Comparison of ENCODE assay signal across 13 cellular contexts in genomic region chr5:52789867-52790266, GRCh38. TPM values are rescaled to one million over a fixed set of nuclear protein-coding genes. Genes with fewer than 3 reads are reported as not detected.
A peak's percentile ranks its signal among the peaks of the same experiment; 100 is the strongest.
DNase-seq lines count a peak whose midpoint lies in the region; ATAC-seq, FAIRE-seq and TF ChIP-seq lines count a peak whose summit lies in the region.
"Had no signal": no experiment of that assay in that cellular context is flagged by ENCODE, and none has a peak within 500 bp of the region (broad histone marks: within the 10 kb centered on the region; RNA-seq: fewer than 3 reads in every experiment).

No MANE protein-coding gene starts in this region.

- no peak for TF ChIP-seq POLR2A in HepG2 (IDR thresholded peaks at IDR 0.05; ENCODE audit: insufficient read depth in 1 of 2, low read depth in 2 of 2, low read length in 2 of 2)
- TF ChIP-seq POLR2A in thyroid gland (IDR thresholded peaks at IDR 0.05): no peak

- H3K36me3 Mint-ChIP-seq in T-helper 1 cell treated with Interleukin-12 subunit alpha and Interleukin-12 subunit beta and Interleukin-4 antibody, amounts not matched to agents 30 μg/mL and 1 μg/mL, for 36 hours (ENCODE audit: low read depth): peaks cover 9% of the 10 kb centered on the region
- peaks cover 3% of the 10 kb centered on the region for H3K36me3 Mint-ChIP-seq in T-helper 17 cell (ENCODE audit: low read depth)

- H3K27me3 ChIP-seq in HepG2 (ENCODE audit: control insufficient read depth in 1 of 2, insufficient read depth in 2 of 2, low read length in 2 of 2) (no peaks in the 10 kb centered on the region; a peak in 1 of 5 replicates), thyroid gland (no peaks in the 10 kb centered on the region)
- H3K27me3 ChIP-seq: brain microvascular endothelial cell had no signal

- intact Hi-C loops in HepG2 (cut with micrococcal nuclease; ENCODE audit: unreplicated experiment) (loop anchor here (2.0 to 5.0 kb wide), 3 partner anchors 77 to 307 kb away; no protein-coding TSS in a partner anchor), thyroid gland (cut with DNase I) (loop anchor here (2.0 to 10.0 kb wide), 2 partner anchors 75 to 127 kb away; no protein-coding TSS in a partner anchor)

- no peaks in the 10 kb centered on the region for H4K20me1 ChIP-seq in HepG2 (ENCODE audit: insufficient read depth, low read length)

- POLR2A ChIA-PET in HepG2 (lab: Yijun Ruan, JAX): interaction anchor here (0.8 to 4.9 kb wide), 3 partner anchors 10 to 80 kb away, joined by 3 to 79 read pairs (median 3); no protein-coding TSS in a partner anchor

- no peak for TF ChIP-seq CTCF in HepG2 (CRISPR knock-in tag; IDR thresholded peaks at IDR 0.05)
- no peak for TF ChIP-seq CTCF in thyroid gland (IDR thresholded peaks at IDR 0.05)

- ATAC-seq in T-helper 17 cell: no peak
- ATAC-seq in HepG2: no peak
- ATAC-seq: esophagus mucosa had no signal

- no peaks in the 10 kb centered on the region for H3K9me3 ChIP-seq in T-helper 17 cell (ENCODE audit: control insufficient read depth, low read length, poor library complexity, severe bottlenecking)
- H3K9me3 ChIP-seq in HepG2 (ENCODE audit: low read length): no peaks in the 10 kb centered on the region
- H3K9me3 ChIP-seq in thyroid gland: no peaks in the 10 kb centered on the region

- H3K9me3 Mint-ChIP-seq in T-helper 1 cell treated with Interleukin-12 subunit alpha and Interleukin-12 subunit beta and Interleukin-4 antibody, amounts not matched to agents 30 μg/mL and 1 μg/mL, for 36 hours: no peaks in the 10 kb centered on the region

- peaks cover 39% of the 10 kb centered on the region for H3K27me3 Mint-ChIP-seq in T-helper 1 cell treated with Interleukin-12 subunit alpha and Interleukin-12 subunit beta and Interleukin-4 antibody, amounts not matched to agents 30 μg/mL and 1 μg/mL, for 36 hours (ENCODE audit: low read depth)
- no peaks in the 10 kb centered on the region for H3K27me3 Mint-ChIP-seq in T-helper 17 cell

- BruUV-seq in HepG2 (replicated peaks; lab: Mats Ljungman, UMichigan): no TSS peak

- no peak overlapping the region for H2AFZ ChIP-seq in HepG2 (ENCODE audit: low read length)

- FAIRE-seq in HepG2 (lab: Jason Lieb, UNC): no peak

- peak overlapping the region; percentile 71; the same call in 1 of the 2 replicates for H3K9ac ChIP-seq in HepG2 (ENCODE audit: insufficient read depth, low read depth, low read length)

- H3K27ac ChIP-seq in HepG2 (ENCODE audit: extremely low read length, insufficient read depth, low read length): peak overlapping the region; percentile 73
- H3K27ac ChIP-seq in thyroid gland: peak overlapping the region in 2 of 3 donors; percentile 91 to 94

- peak overlapping the region; percentile 69 for H3K4me2 ChIP-seq in HepG2 (ENCODE audit: low read depth, low read length)

- no peak for DNase-seq in T-helper 1 cell
- DNase-seq in T-helper 17 cell: no peak
- no peak for DNase-seq in HepG2 (ENCODE audit: low spot score)
- no peak for DNase-seq in thyroid gland
- no peak for DNase-seq in NCI-H1417 treated with DMSO at 0.1 percent for 48 hours (lab: John Stamatoyannopoulos, UW)
- no peak for DNase-seq in retina
- no peak for DNase-seq in NAMALWA (ENCODE audit: low spot score)
- DNase-seq: activated CD8-positive, alpha-beta memory T cell treated with anti-CD3 and anti-CD28 coated beads, Interleukin-2, amount 50 U/mL, for 4 hours; brain microvascular endothelial cell; GOT3; NCI-H1930 had no signal

- H3K4me1 ChIP-seq in HepG2 (ENCODE audit: insufficient read depth, low read length) (peaks cover 68% of the 10 kb centered on the region), thyroid gland (peaks cover 8 to 16% of the 10 kb centered on the region in 2 donors)

- no peak for TF ChIP-seq EP300 in HepG2 (IDR thresholded peaks at IDR 0.05; ENCODE audit: low read depth in 2 of 2, low read length in 2 of 2)
- no peak for TF ChIP-seq EP300 in HepG2 (CRISPR knock-in tag; IDR thresholded peaks at IDR 0.05; ENCODE audit: borderline replicate concordance)

- H3K4me3 Mint-ChIP-seq in T-helper 1 cell treated with Interleukin-12 subunit alpha and Interleukin-12 subunit beta and Interleukin-4 antibody, amounts not matched to agents 30 μg/mL and 1 μg/mL, for 36 hours: peak overlapping the region; percentile 33
- H3K4me3 Mint-ChIP-seq in T-helper 17 cell: peak overlapping the region; percentile 43

- no peak for TF ChIP-seq RAD21 in HepG2 (CRISPR knock-in tag; IDR thresholded peaks at IDR 0.05)

- H3K4me3 ChIP-seq in HepG2 (replicated peaks in 1 of 3; ENCODE audit: insufficient read depth in 1 of 3, low read depth in 2 of 3, low read length in 3 of 3): peak overlapping the region; percentile 76 to 92 (median 77); a peak in 5 of 6 replicates
- H3K4me3 ChIP-seq in thyroid gland (replicated peaks in 1 of 3): no peak overlapping the region

- H3K36me3 ChIP-seq in HepG2 (replicated peaks in 1 of 2; ENCODE audit: control insufficient read depth in 1 of 2, insufficient read depth in 2 of 2, low read length in 2 of 2): no peaks in the 10 kb centered on the region
- no peaks in the 10 kb centered on the region for H3K36me3 ChIP-seq in thyroid gland
- H3K36me3 ChIP-seq: brain microvascular endothelial cell had no signal

- in situ Hi-C loops in HepG2 (cut with HindIII; ENCODE audit: extremely low pct_ligation_motif_present, low pct_unique_long_range_greater_than_20kb): loop anchor here (5.0 kb wide), 1 partner anchor 83 kb away; no protein-coding TSS in a partner anchor

- 60% methylated on average over 2 of the region's 2 CpGs for WGBS in HepG2 (ENCODE audit: low lambda C conversion rate)
- 62 to 77% methylated on average over 2 of the region's 2 CpGs for WGBS in thyroid gland, 2 donors

- H3K27ac Mint-ChIP-seq in T-helper 1 cell treated with Interleukin-12 subunit alpha and Interleukin-12 subunit beta and Interleukin-4 antibody, amounts not matched to agents 30 μg/mL and 1 μg/mL, for 36 hours: no peak overlapping the region
- no peak overlapping the region for H3K27ac Mint-ChIP-seq in T-helper 17 cell

- peaks cover 24% of the 10 kb centered on the region for H3K4me1 Mint-ChIP-seq in T-helper 1 cell treated with Interleukin-12 subunit alpha and Interleukin-12 subunit beta and Interleukin-4 antibody, amounts not matched to agents 30 μg/mL and 1 μg/mL, for 36 hours (ENCODE audit: low read depth)
- H3K4me1 Mint-ChIP-seq in T-helper 17 cell: peaks cover 31% of the 10 kb centered on the region

- CTCF ChIA-PET in HepG2 (lab: Yijun Ruan, JAX; ENCODE audit: low intra/inter-chr PET ratio, low total read pairs): no interaction called here

- H3K79me2 ChIP-seq in HepG2 (ENCODE audit: insufficient read depth, low read length): peaks cover 60% of the 10 kb centered on the region

TF ChIP-seq in HepG2, 621 proteins besides CTCF, POLR2A, EP300 and RAD21 (continues in another document):
- TF ChIP-seq TBX2 (CRISPR knock-in tag; IDR thresholded peaks at IDR 0.05; ENCODE audit: borderline replicate concordance): no peak

RNA-seq across cellular contexts. Expression of gene ITGA1, which starts 2.2 kb away (rescaled TPM):
- 1 to 10 TPM; 4.0 to 4.3 TPM for total RNA-seq in T-helper 17 cell
- total RNA-seq in HepG2 (2016; rRNA removed; fragmentation: Illumina TruSeq; extraction: Trizol): 11.6 and 23.1 TPM in 2 replicates
- 3.4 and 5.7 TPM in 2 replicates for total RNA-seq in HepG2 (2016; cell fraction: cytosol; rRNA removed; fragmentation: Illumina TruSeq; extraction: Trizol; ENCODE audit: low read depth)
- 12.0 and 21.2 TPM in 2 replicates for total RNA-seq in HepG2 (2016; cell fraction: insoluble cytoplasmic fraction; rRNA removed; fragmentation: Illumina TruSeq; extraction: Trizol)
- total RNA-seq in HepG2 (2016; cell fraction: membrane; rRNA removed; fragmentation: Illumina TruSeq; extraction: Trizol): 3.1 and 3.8 TPM in 2 replicates
- total RNA-seq in HepG2 (2016; cell fraction: nucleus; rRNA removed; fragmentation: Illumina TruSeq; extraction: Trizol): 34.4 and 38.7 TPM in 2 replicates
- polyA plus RNA-seq in HepG2 (2011; rRNA removed): 28.6 and 35.6 TPM in 2 replicates
- 8.2 and 21.3 TPM in 2 replicates for polyA plus RNA-seq in HepG2 (2011; cell fraction: cytosol; rRNA removed)
- 37.8 and 49.4 TPM in 2 replicates for polyA plus RNA-seq in HepG2 (2011; cell fraction: nucleus; rRNA removed)
- 22.3 and 27.3 TPM in 2 replicates for polyA plus RNA-seq in HepG2 (2012)
- polyA plus RNA-seq in HepG2 (2016; cell fraction: cytosol; fragmentation: Illumina TruSeq; extraction: Trizol; ENCODE audit: low read depth): 0.44 and 0.49 TPM in 2 replicates
- 3.9 and 4.0 TPM in 2 replicates for polyA plus RNA-seq in HepG2 (2016; cell fraction: insoluble cytoplasmic fraction; fragmentation: Illumina TruSeq; extraction: Trizol; ENCODE audit: low read depth)
- polyA plus RNA-seq in HepG2 (2016; cell fraction: membrane; fragmentation: Illumina TruSeq; extraction: Trizol; ENCODE audit: low read depth): 0.74 and 0.87 TPM in 2 replicates
- 16.4 and 19.4 TPM in 2 replicates for polyA plus RNA-seq in HepG2 (2016; cell fraction: nucleus; fragmentation: Illumina TruSeq; extraction: Trizol; ENCODE audit: insufficient read depth, low read depth)
- polyA minus RNA-seq in HepG2 (2011; rRNA and poly(A)+ RNA removed; ENCODE audit: low replicate concordance): 58.0 and 60.0 TPM in 2 replicates
- polyA minus RNA-seq in HepG2 (2011; cell fraction: cytosol; rRNA and poly(A)+ RNA removed): 32.8 and 74.9 TPM in 2 replicates
- polyA minus RNA-seq in HepG2 (2011; cell fraction: nucleus; rRNA and poly(A)+ RNA removed): 121 and 200 TPM in 2 replicates
- 10 to 100 TPM; 38.7 to 85.9 (median 52.6) TPM for total RNA-seq in thyroid gland

RNA-seq across cellular contexts. Expression of gene PELO, which starts 2.2 kb away (rescaled TPM):
- total RNA-seq in T-helper 17 cell (1 to 10 TPM; 6.0 to 8.1 TPM), HepG2 (2016; rRNA removed; fragmentation: Illumina TruSeq; extraction: Trizol) (19.0 and 19.5 TPM in 2 replicates), thyroid gland (10 to 100 TPM; 20.0 to 37.0 (median 23.3) TPM)
- total RNA-seq in HepG2 (2016; cell fraction: cytosol; rRNA removed; fragmentation: Illumina TruSeq; extraction: Trizol; ENCODE audit: low read depth): 3.8 and 4.6 TPM in 2 replicates
- total RNA-seq in HepG2 (2016; cell fraction: insoluble cytoplasmic fraction; rRNA removed; fragmentation: Illumina TruSeq; extraction: Trizol): 18.5 and 21.4 TPM in 2 replicates
- 8.8 and 9.7 TPM in 2 replicates for total RNA-seq in HepG2 (2016; cell fraction: membrane; rRNA removed; fragmentation: Illumina TruSeq; extraction: Trizol)
- 14.0 and 15.7 TPM in 2 replicates for total RNA-seq in HepG2 (2016; cell fraction: nucleus; rRNA removed; fragmentation: Illumina TruSeq; extraction: Trizol)
- polyA plus RNA-seq in HepG2 (2011; rRNA removed): 22.7 and 23.9 TPM in 2 replicates
- polyA plus RNA-seq in HepG2 (2011; cell fraction: cytosol; rRNA removed): 17.8 and 20.4 TPM in 2 replicates
- polyA plus RNA-seq in HepG2 (2011; cell fraction: nucleus; rRNA removed): 15.6 and 17.4 TPM in 2 replicates
- 15.8 and 20.8 TPM in 2 replicates for polyA plus RNA-seq in HepG2 (2012)
- 3.3 TPM in 2 replicates for polyA plus RNA-seq in HepG2 (2016; cell fraction: cytosol; fragmentation: Illumina TruSeq; extraction: Trizol; ENCODE audit: low read depth)
- polyA plus RNA-seq in HepG2 (2016; cell fraction: insoluble cytoplasmic fraction; fragmentation: Illumina TruSeq; extraction: Trizol; ENCODE audit: low read depth): 19.1 and 19.8 TPM in 2 replicates
- 3.8 and 5.3 TPM in 2 replicates for polyA plus RNA-seq in HepG2 (2016; cell fraction: membrane; fragmentation: Illumina TruSeq; extraction: Trizol; ENCODE audit: low read depth)
- 17.1 and 20.3 TPM in 2 replicates for polyA plus RNA-seq in HepG2 (2016; cell fraction: nucleus; fragmentation: Illumina TruSeq; extraction: Trizol; ENCODE audit: insufficient read depth, low read depth)
- polyA minus RNA-seq in HepG2 (2011; rRNA and poly(A)+ RNA removed; ENCODE audit: low replicate concordance): 30.8 and 31.8 TPM in 2 replicates
- polyA minus RNA-seq in HepG2 (2011; cell fraction: cytosol; rRNA and poly(A)+ RNA removed): 14.2 and 15.1 TPM in 2 replicates
- 40.3 and 47.0 TPM in 2 replicates for polyA minus RNA-seq in HepG2 (2011; cell fraction: nucleus; rRNA and poly(A)+ RNA removed)

Comparison
In these comparisons a context has a peak if more than half of its experiments do, and no peak if none do; other contexts are left out.
1. H3K4me3 ChIP-seq: peak in HepG2 (3 of 3); none in thyroid gland (0 of 3).